ENCODE assay signal across 29 cellular contexts in genomic region chr1:84217239-84217638, GRCh38.
"Had no signal": no experiment of that assay in that cellular context is flagged by ENCODE, and none has a peak within 500 bp of the region (broad histone marks: within the 10 kb centered on the region; RNA-seq: fewer than 3 reads in every experiment).

No MANE protein-coding gene starts in this region.

- H3K4me3 Mint-ChIP-seq: activated CD4-positive, alpha-beta T cell treated with anti-CD3 and anti-CD28 coated beads, Interleukin-2, amount 10 ng/mL, durations not matched to agents 24 days and 14 days; activated CD8-positive, alpha-beta T cell treated with anti-CD3 and anti-CD28 coated beads for 36 hours; activated T-cell treated with anti-CD3 and anti-CD28 coated beads, Interleukin-2, amount 50 U/mL, for 24 hours; T-helper 1 cell treated with Interleukin-12 subunit alpha and Interleukin-12 subunit beta and Interleukin-4 antibody, amounts not matched to agents 30 μg/mL and 1 μg/mL, for 36 hours; T-helper 2 cell treated with Interferon-gamma antibody and Interleukin-4, amounts not matched to agents 5 μg/mL and 100 μg/mL, for 36 hours had no signal

- H3K27ac Mint-ChIP-seq: activated CD4-positive, alpha-beta T cell treated with anti-CD3 and anti-CD28 coated beads, Interleukin-2, amount 10 ng/mL, durations not matched to agents 24 days and 14 days; activated CD8-positive, alpha-beta T cell treated with anti-CD3 and anti-CD28 coated beads for 36 hours; activated naive CD4-positive, alpha-beta T cell treated with anti-CD3 and anti-CD28 coated beads, Interleukin-2, amount 50 U/mL, for 72 hours; activated T-cell treated with anti-CD3 and anti-CD28 coated beads, Interleukin-2, amount 50 U/mL, for 24 hours; T-helper 1 cell treated with Interleukin-12 subunit alpha and Interleukin-12 subunit beta and Interleukin-4 antibody, amounts not matched to agents 30 μg/mL and 1 μg/mL, for 36 hours; T-helper 2 cell treated with Interferon-gamma antibody and Interleukin-4, amounts not matched to agents 5 μg/mL and 100 μg/mL, for 36 hours had no signal

- H3K4me2 ChIP-seq: SK-N-SH had no signal

- H3K27me3 ChIP-seq: brain microvascular endothelial cell, Peyer's patch, SJSA1 had no signal

- ATAC-seq: activated CD8-positive, alpha-beta T cell treated with anti-CD3 and anti-CD28 coated beads for 36 hours; activated naive CD4-positive, alpha-beta T cell treated with anti-CD3 and anti-CD28 coated beads, Interleukin-2, amount 50 U/mL, for 72 hours; PC-3 had no signal

- H3K27me3 Mint-ChIP-seq: activated CD4-positive, alpha-beta T cell treated with anti-CD3 and anti-CD28 coated beads, Interleukin-2, amount 10 ng/mL, durations not matched to agents 24 days and 14 days; activated CD8-positive, alpha-beta T cell treated with anti-CD3 and anti-CD28 coated beads for 36 hours; activated T-cell treated with anti-CD3 and anti-CD28 coated beads, Interleukin-2, amount 50 U/mL, for 24 hours had no signal

- H3K36me3 ChIP-seq: brain microvascular endothelial cell had no signal

- H3K9me3 ChIP-seq: Peyer's patch, SJSA1 had no signal

- H3K4me3 ChIP-seq: Peyer's patch, SJSA1 had no signal

- H3K27ac ChIP-seq: brain microvascular endothelial cell, Peyer's patch, SJSA1 had no signal

- DNase-seq: activated CD4-positive, alpha-beta T cell treated with anti-CD3 and anti-CD28 coated beads, Interleukin-2, amount 10 ng/mL, durations not matched to agents 24 days and 14 days; activated CD4-positive, alpha-beta T cell treated with anti-CD3 and anti-CD28 coated beads, Interleukin-2, amount 50 U/mL, for 4 hours; activated CD8-positive, alpha-beta T cell treated with anti-CD3 and anti-CD28 coated beads for 36 hours; activated effector memory CD4-positive, alpha-beta T cell treated with anti-CD3 and anti-CD28 coated beads, Interleukin-2, amount 50 U/mL, for 16 hours; activated naive CD4-positive, alpha-beta T cell; activated T-cell treated with anti-CD3 and anti-CD28 coated beads, Interleukin-2, amount 50 U/mL, for 24 hours; amniotic stem cell; aorta; brain microvascular endothelial cell; central memory CD4-positive, alpha-beta T cell; NCI-H1105; NCI-H1417 treated with DMSO at 0.1 percent for 48 hours; NCI-H1694 treated with DMSO at 0.1 percent for 48 hours; NCI-H2029; NCI-H2107; NCI-H2171; NCI-H510A; NCI-H526; NCI-H748 treated with DMSO at 0.1 percent for 48 hours; NK-92 treated with Interleukin-12 subunit alpha and Interleukin-12 subunit beta, amount 100 ng/mL, for 24 hours; PC-3; Peyer's patch; RPMI8226; SHP77 treated with DMSO at 0.1 percent for 48 hours; SK-N-SH had no signal

- H3K4me1 ChIP-seq: Peyer's patch, SJSA1 had no signal

- H3K9ac ChIP-seq: SK-N-SH had no signal
